10 cellular contexts compared by ENCODE assay signal in the genomic region with DNA sequence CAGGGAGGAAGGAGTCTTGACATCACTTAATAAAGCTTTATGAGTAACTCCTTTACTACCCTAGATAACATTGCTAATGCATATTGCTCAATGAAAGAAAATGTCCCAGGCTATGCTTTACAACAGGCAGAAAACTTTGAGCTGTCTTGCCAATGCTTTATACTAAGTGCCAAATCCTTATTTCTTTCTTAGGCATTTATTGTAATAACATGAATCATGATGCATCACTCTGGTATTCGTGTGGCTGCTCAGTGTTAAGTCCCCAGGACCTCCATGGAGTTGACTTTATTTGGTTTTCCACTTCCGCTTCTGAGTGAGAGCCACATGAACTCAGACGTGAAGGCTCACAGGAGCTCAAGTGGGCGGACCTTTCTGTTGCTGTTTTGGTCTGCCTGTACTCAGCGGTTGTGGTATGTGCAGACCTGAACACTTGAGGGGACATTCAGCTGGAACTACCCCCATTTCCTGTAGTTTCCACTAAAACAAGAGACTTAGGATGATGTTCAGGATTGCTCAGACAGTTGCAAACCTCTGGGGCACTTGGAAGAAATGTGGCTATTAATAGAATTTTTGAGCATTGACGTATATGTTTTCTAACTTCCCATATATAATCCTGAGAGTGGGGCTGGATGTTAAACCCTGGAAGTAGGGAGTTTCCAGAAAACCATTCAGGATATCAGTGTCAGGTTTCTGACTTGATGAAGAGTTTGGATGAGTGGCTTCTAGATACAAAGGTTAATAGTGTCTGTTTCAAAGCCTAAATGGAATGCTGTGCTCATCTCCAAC.
DNase-seq lines count a peak whose midpoint lies in the region; ATAC-seq, FAIRE-seq and TF ChIP-seq lines count a peak whose summit lies in the region.
"Had no signal": no experiment of that assay in that cellular context is flagged by ENCODE, and none has a peak within 500 bp of the region (broad histone marks: within the 10 kb centered on the region; RNA-seq: fewer than 3 reads in every experiment).

No MANE protein-coding gene starts in this region.

- H3K36me3 ChIP-seq in brain microvascular endothelial cell (replicated peaks), result no peaks in the 10 kb centered on the region

- TF ChIP-seq CTCF in brain microvascular endothelial cell (IDR thresholded peaks at IDR 0.05; ENCODE audit: low read depth, low read length, missing control alignments), result no peak

- FAIRE-seq in A204.1 (lab: Jason Lieb, UNC), result peak; percentile 68

- DNase-seq in HK-2 (ENCODE audit: unreplicated experiment) (peak; percentile 90), brain microvascular endothelial cell (peak; percentile 100), kidney glomerular epithelial cell (lab: John Stamatoyannopoulos, UW) (peak; percentile 99), SK-N-DZ (ENCODE audit: low spot score) (no peak), erythroblast (lab: John Stamatoyannopoulos, UW) (no peak)
- DNase-seq: CD4-positive, CD25-positive, alpha-beta regulatory T cell; NCI-H2171 had no signal

- in situ Hi-C loops in brain microvascular endothelial cell (cut with HindIII; ENCODE audit: low pct_ligation_motif_present, low sequenced_read_pairs), result no loop called here

- H3K4me3 ChIP-seq in brain microvascular endothelial cell (ENCODE audit: low read depth, low read length), result no peak overlapping the region

- H3K27ac ChIP-seq in brain microvascular endothelial cell, result peak overlapping the region; percentile 96

- ATAC-seq in GM21723 (IDR thresholded peaks at IDR 0.05; ENCODE audit: unreplicated experiment) (no peak), GM21528 (IDR thresholded peaks at IDR 0.05; ENCODE audit: low FRiP score, unreplicated experiment) (no peak)

- H3K27me3 ChIP-seq in brain microvascular endothelial cell (replicated peaks), result no peaks in the 10 kb centered on the region

- no peak for TF ChIP-seq POLR2A in erythroblast (IDR thresholded peaks at IDR 0.05; ENCODE audit: low read length)

Comparison
In these comparisons a context has a peak if more than half of its experiments do, and no peak if none do; other contexts are left out.
1. DNase-seq: peak in HK-2 (single experiment), brain microvascular endothelial cell (single experiment) and kidney glomerular epithelial cell (single experiment); none in SK-N-DZ (single experiment) and erythroblast (0 of 2).